In genomic region chr3:180516368-180516767, GRCh38 we compare ENCODE assay signal across 29 cellular contexts.
"Had no signal": no experiment of that assay in that cellular context is flagged by ENCODE, and none has a peak within 500 bp of the region (broad histone marks: within the 10 kb centered on the region; RNA-seq: fewer than 3 reads in every experiment).

No MANE protein-coding gene starts in this region.

- H3K36me3 Mint-ChIP-seq: mesothelial cell of epicardium, neural progenitor cell had no signal

- H3K27me3 Mint-ChIP-seq: naive B cell; stimulated activated naive CD8-positive, alpha-beta T cell treated with anti-CD3 and anti-CD28 coated beads, Interleukin-15, Interleukin-2, amounts not matched to agents 100 ng/mL and 50 ng/mL, for 24 hours had no signal

- H3K9me3 Mint-ChIP-seq: neural progenitor cell had no signal

- H3K4me3 ChIP-seq: heart right ventricle, hepatocyte, left lung, lower lobe of right lung, neural progenitor cell, ovary, prostate gland, smooth muscle cell, suprapubic skin, thoracic aorta, tibial artery, uterus had no signal

- H3K27ac ChIP-seq: heart right ventricle, hepatocyte, left lung, lower lobe of right lung, neural progenitor cell, ovary, prostate gland, suprapubic skin, thoracic aorta, tibial artery, uterus had no signal

- H3K27ac Mint-ChIP-seq: mesothelial cell of epicardium; naive B cell; natural killer cell; nephron progenitor cell; neural progenitor cell; stimulated activated naive CD8-positive, alpha-beta T cell treated with anti-CD3 and anti-CD28 coated beads, Interleukin-15, Interleukin-2, amounts not matched to agents 100 ng/mL and 50 ng/mL, for 24 hours had no signal

- H3K4me3 Mint-ChIP-seq: mesothelial cell of epicardium; naive B cell; natural killer cell; nephron progenitor cell; neural progenitor cell; stimulated activated naive CD8-positive, alpha-beta T cell treated with anti-CD3 and anti-CD28 coated beads, Interleukin-15, Interleukin-2, amounts not matched to agents 100 ng/mL and 50 ng/mL, for 24 hours had no signal

- H3K9me3 ChIP-seq: lower lobe of right lung, ovary, prostate gland, suprapubic skin, thoracic aorta, tibial artery, uterus had no signal

- H3K4me1 ChIP-seq: heart right ventricle, left lung, lower lobe of right lung, neural progenitor cell, prostate gland, suprapubic skin, tibial artery, uterus had no signal

- H3K27me3 ChIP-seq: heart right ventricle, hepatocyte, left lung, neural progenitor cell, ovary, suprapubic skin, tibial artery, uterus had no signal

- H3K9ac ChIP-seq: neural progenitor cell had no signal

- H3K36me3 ChIP-seq: heart right ventricle, left lung, lower lobe of right lung, neural progenitor cell, ovary, prostate gland, suprapubic skin, thoracic aorta, tibial artery, uterus had no signal

- FAIRE-seq: keratinocyte had no signal

- H3K4me1 Mint-ChIP-seq: mesothelial cell of epicardium, naive B cell, natural killer cell, neural progenitor cell had no signal

- ATAC-seq: heart right ventricle, left colon, left lung, lower lobe of right lung, natural killer cell, right cardiac atrium had no signal

- DNase-seq: heart right ventricle; left colon; lower lobe of right lung; mammary epithelial cell; mesendoderm; naive B cell; natural killer cell; nephron progenitor cell; retina; stimulated activated CD4-positive, alpha-beta T cell treated with anti-CD3 and anti-CD28 coated beads, Interleukin-1b, Interleukin-23, amount 100 ng/mL, for 48 hours; stimulated activated CD4-positive, alpha-beta T cell treated with anti-CD3 and anti-CD28 coated beads, Interleukin-2, amount 100 ng/mL, for 48 hours; stimulated activated CD4-positive, alpha-beta T cell treated with anti-CD3 and anti-CD28 coated beads, Interleukin-4, amount 100 ng/mL, for 4 hours; stimulated activated CD8-positive, alpha-beta memory T cell treated with anti-CD3 and anti-CD28 coated beads, Interleukin-4, amount 100 ng/mL, for 48 hours; stimulated activated naive CD4-positive, alpha-beta T cell; tibial artery; trophoblast cell; uterus had no signal
